Comparison of ENCODE assay signal across 11 cellular contexts in genomic region chr17:12637015-12637414, GRCh38. TPM values are rescaled to one million over a fixed set of nuclear protein-coding genes. Genes with fewer than 3 reads are reported as not detected.
DNase-seq lines count a peak whose midpoint lies in the region; ATAC-seq, FAIRE-seq and TF ChIP-seq lines count a peak whose summit lies in the region.
"Had no signal": no experiment of that assay in that cellular context is flagged by ENCODE, and none has a peak within 500 bp of the region (broad histone marks: within the 10 kb centered on the region; RNA-seq: fewer than 3 reads in every experiment).

No MANE protein-coding gene starts in this region.

- CTCF ChIA-PET in Calu3 (lab: Charles Lee): no interaction called here

- 41 to 60% (median 47%) methylated on average over 2 of the region's 2 CpGs for WGBS in spleen, 5 donors
- WGBS in pancreas, 2 donors: 31 to 37% methylated on average over 2 of the region's 2 CpGs

- FAIRE-seq in GM19239 (lab: Jason Lieb, UNC): no peak
- no peak for FAIRE-seq in pancreas (lab: Jason Lieb, UNC)

- H3K4me1 ChIP-seq in spleen (no peaks in the 10 kb centered on the region), pancreas (no peaks in the 10 kb centered on the region)
- H3K4me1 ChIP-seq: upper lobe of right lung had no signal

- H3K4me3 ChIP-seq in spleen (no peak overlapping the region), pancreas (no peak overlapping the region)
- H3K4me3 ChIP-seq: upper lobe of right lung had no signal

- no peak overlapping the region for H3K27ac ChIP-seq in spleen
- H3K27ac ChIP-seq in pancreas: no peak overlapping the region
- H3K27ac ChIP-seq: upper lobe of right lung had no signal

- no peaks in the 10 kb centered on the region for H3K9me3 ChIP-seq in spleen
- H3K9me3 ChIP-seq in pancreas: no peaks in the 10 kb centered on the region
- H3K9me3 ChIP-seq: upper lobe of right lung had no signal

- H3K27me3 ChIP-seq in spleen (replicated peaks in 1 of 7): peaks cover 0 to 21% (median 0%) of the 10 kb centered on the region in 7 donors
- H3K27me3 ChIP-seq in pancreas: no peaks in the 10 kb centered on the region

- H3K4me3 Mint-ChIP-seq in Calu3 (ENCODE audit: low read depth, unreplicated experiment) (no peak overlapping the region), chondrocyte (ENCODE audit: unreplicated experiment) (no peak overlapping the region)

- no TSS peak for BruUV-seq in Calu3 (replicated peaks; lab: Mats Ljungman, UMichigan)

- TF ChIP-seq POLR2A in spleen (IDR thresholded peaks at IDR 0.05): no peak

- H3K36me3 Mint-ChIP-seq in Calu3 (ENCODE audit: insufficient read depth, unreplicated experiment) (no peaks in the 10 kb centered on the region), chondrocyte (ENCODE audit: low read depth) (no peaks in the 10 kb centered on the region)

- H3K36me3 ChIP-seq in spleen (no peaks in the 10 kb centered on the region), pancreas (no peaks in the 10 kb centered on the region)
- H3K36me3 ChIP-seq: upper lobe of right lung had no signal

- ATAC-seq in pancreas: no peak
- ATAC-seq: upper lobe of right lung had no signal

- H3K9me3 Mint-ChIP-seq in Calu3 (ENCODE audit: low read depth, unreplicated experiment) (peaks cover 2% of the 10 kb centered on the region), chondrocyte (ENCODE audit: low read depth) (peaks cover 2% of the 10 kb centered on the region)

- H3K27ac Mint-ChIP-seq in Calu3 (ENCODE audit: unreplicated experiment) (peak overlapping the region; percentile 7), chondrocyte (ENCODE audit: unreplicated experiment) (peak overlapping the region; percentile 93)

- H3K4me1 Mint-ChIP-seq in Calu3 (ENCODE audit: low read depth, unreplicated experiment) (peaks cover 12% of the 10 kb centered on the region), chondrocyte (ENCODE audit: low read depth) (peaks cover 31% of the 10 kb centered on the region)

- intact Hi-C loops in Calu3 (cut with micrococcal nuclease; ENCODE audit: unreplicated experiment): no loop called here
- intact Hi-C loops in spleen (cut with DNase I; ENCODE audit: low total_unique reads): no loop called here
- intact Hi-C loops in pancreas (cut with DNase I): no loop called here

- TF ChIP-seq CTCF in Calu3 (IDR thresholded peaks at IDR 0.05; ENCODE audit: unreplicated experiment): no peak
- TF ChIP-seq CTCF in chondrocyte (IDR thresholded peaks at IDR 0.05): no peak
- TF ChIP-seq CTCF in spleen (IDR thresholded peaks at IDR 0.05 in 8 of 11, conservative IDR thresholded peaks at IDR 0.05 in 3 of 11): no peak
- TF ChIP-seq CTCF in pancreas (IDR thresholded peaks at IDR 0.05): no peak

- H3K27me3 Mint-ChIP-seq in Calu3 (ENCODE audit: unreplicated experiment): no peaks in the 10 kb centered on the region
- H3K27me3 Mint-ChIP-seq in chondrocyte (ENCODE audit: low read depth): no peaks in the 10 kb centered on the region

- peak; percentile 39 for DNase-seq in Calu3
- DNase-seq in M059J (ENCODE audit: low read depth): peak; percentile 93
- no peak for DNase-seq in chondrocyte (ENCODE audit: low spot score)
- DNase-seq in myocyte (ENCODE audit: low read depth): peak; percentile 22
- no peak for DNase-seq in spleen
- no peak for DNase-seq in GM19239 (ENCODE audit: insufficient read length, low spot score)
- no peak for DNase-seq in pancreas
- no peak for DNase-seq in NCI-H1694 treated with DMSO at 0.1 percent for 48 hours (lab: John Stamatoyannopoulos, UW)
- DNase-seq: NCI-H2081 treated with DMSO at 0.1 percent for 48 hours, occipital lobe, upper lobe of right lung had no signal

RNA-seq across cellular contexts. Expression of gene MYOCD, which starts 28.7 kb away (rescaled TPM):
- 0.10 TPM in 1 of 2 replicates, not detected in the other for total RNA-seq in Calu3 (2022)
- total RNA-seq in M059J (2014; rRNA removed; shearing (Covaris generic)): 1.5 and 1.8 TPM in 2 replicates
- total RNA-seq in chondrocyte: 0.73 to 12.9 TPM (median 11.9 TPM) in 3 replicates
- 0.05 TPM in 1 of 2 replicates, not detected in the other for total RNA-seq in myocyte
- not detected for polyA plus RNA-seq in myocyte (2012)
- 1 to 10 TPM in 3 of 7 donors, under 1 TPM in 4; 0.33 to 2.5 (median 0.98) TPM for total RNA-seq in spleen
- under 1 TPM; 0.17 to 0.54 (median 0.29) TPM for polyA plus RNA-seq in spleen
- under 1 TPM in 5 of 6 donors, not detected in 1; 0.08 to 0.37 (median 0.23) TPM for total RNA-seq in pancreas
- polyA plus RNA-seq in pancreas: under 1 TPM; 0.14 to 0.27 TPM

Comparison
In these comparisons a context has a peak if more than half of its experiments do, and no peak if none do; other contexts are left out.
1. DNase-seq: peak in Calu3 (single experiment), M059J (single experiment) and myocyte (single experiment); none in chondrocyte (single experiment), spleen (single experiment), GM19239 (single experiment), pancreas (0 of 6) and NCI-H1694 treated with DMSO at 0.1 percent for 48 hours (single experiment).